ENCODE assay signal across 1 cellular context in genomic region chr7:65002972-65003585, GRCh38.
A peak's percentile ranks its signal among the peaks of the same experiment; 100 is the strongest.
TF ChIP-seq lines count a peak whose summit lies in the region.

No MANE protein-coding gene starts in this region.

TF ChIP-seq in K562, 482 proteins besides CTCF, POLR2A, EP300 and RAD21 (continued from another document):
- TF ChIP-seq MLLT1 (IDR thresholded peaks at IDR 0.05) (peak in 1 of 2 experiments; percentile 31; a peak in 1 of 4 replicates), ESRRA (IDR thresholded peaks at IDR 0.05; ENCODE audit: borderline replicate concordance, low read depth) (no peak), ETV5 (CRISPR knock-in tag; IDR thresholded peaks at IDR 0.05; ENCODE audit: low read depth) (no peak), ZBED1 (IDR thresholded peaks at IDR 0.05) (no peak), ZNF740 (CRISPR knock-in tag; IDR thresholded peaks at IDR 0.05) (no peak), ZNF740 (tag; IDR thresholded peaks at IDR 0.05) (0 out of 4 replicates have a peak, but pooled peaks of 1 of the 2 experiments have one; percentile 44)
